ENCODE assay signal across 15 cellular contexts in genomic region chr9:7223981-7224380, GRCh38.
"Had no signal": no experiment of that assay in that cellular context is flagged by ENCODE, and none has a peak within 500 bp of the region (broad histone marks: within the 10 kb centered on the region; RNA-seq: fewer than 3 reads in every experiment).

No MANE protein-coding gene starts in this region.

- H3K27ac ChIP-seq: brain microvascular endothelial cell, neutrophil, SJCRH30, upper lobe of right lung had no signal

- H3K4me3 ChIP-seq: lung, SJCRH30, upper lobe of right lung had no signal

- DNase-seq: activated CD4-positive, alpha-beta T cell treated with anti-CD3 and anti-CD28 coated beads, Interleukin-2, amount 50 U/mL, for 48 hours; activated naive CD4-positive, alpha-beta T cell treated with Interleukin-2 at 50 U/mL for 16 hours; anterior cingulate cortex; brain microvascular endothelial cell; effector memory CD4-positive, alpha-beta T cell; hypothalamus; left cardiac atrium; naive B cell; right cardiac atrium; SJCRH30; stimulated activated naive CD8-positive, alpha-beta T cell treated with anti-CD3 and anti-CD28 coated beads, Interleukin-15, amount 100 ng/mL, for 72 hours; upper lobe of right lung had no signal

- H3K27me3 ChIP-seq: brain microvascular endothelial cell, SJCRH30, upper lobe of right lung had no signal

- H3K4me1 ChIP-seq: SJCRH30, upper lobe of right lung had no signal

- ATAC-seq: activated T-helper 17 cell treated with anti-CD3 and anti-CD28 coated beads, Interleukin-2, amount 50 U/mL, for 72 hours; right cardiac atrium; stimulated activated naive CD8-positive, alpha-beta T cell treated with anti-CD3 and anti-CD28 coated beads, Interleukin-15, amount 100 ng/mL, for 72 hours; upper lobe of right lung had no signal

- H3K36me3 ChIP-seq: brain microvascular endothelial cell, neutrophil, SJCRH30, upper lobe of right lung had no signal

- H3K9me3 ChIP-seq: neutrophil, SJCRH30, upper lobe of right lung had no signal
